8 cellular contexts compared by ENCODE assay signal in genomic region chr6:90175627-90176538, GRCh38.
A peak's percentile ranks its signal among the peaks of the same experiment; 100 is the strongest.
DNase-seq lines count a peak whose midpoint lies in the region; ATAC-seq lines count a peak whose summit lies in the region.

No MANE protein-coding gene starts in this region.

- peak overlapping the region; percentile 2 for H3K27ac Mint-ChIP-seq in activated T-cell treated with anti-CD3 and anti-CD28 coated beads, Interleukin-2, amount 50 U/mL, for 72 hours

- no peaks in the 10 kb centered on the region for H3K36me3 ChIP-seq in HAP-1 (replicated peaks)

- ATAC-seq in GM18870 (IDR thresholded peaks at IDR 0.05; ENCODE audit: unreplicated experiment) (peak; percentile 80), HG03460 (IDR thresholded peaks at IDR 0.05; ENCODE audit: unreplicated experiment) (peak; percentile 71), HG03139 (IDR thresholded peaks at IDR 0.05; ENCODE audit: unreplicated experiment) (no peak)
- ATAC-seq in activated T-cell treated with anti-CD3 and anti-CD28 coated beads, Interleukin-2, amount 50 U/mL, for 72 hours (replicated peaks in 1 of 2): peak; percentile 95 to 97

- H3K36me3 Mint-ChIP-seq in activated T-cell treated with anti-CD3 and anti-CD28 coated beads, Interleukin-2, amount 50 U/mL, for 72 hours (ENCODE audit: insufficient read depth in 2 of 2): peaks cover 3 to 15% of the 10 kb centered on the region in 2 donors

- H3K4me1 Mint-ChIP-seq in activated T-cell treated with anti-CD3 and anti-CD28 coated beads, Interleukin-2, amount 50 U/mL, for 72 hours (ENCODE audit: low read depth): peaks cover 77% of the 10 kb centered on the region

- peak overlapping the region; percentile 60 to 61 for H3K4me3 Mint-ChIP-seq in activated T-cell treated with anti-CD3 and anti-CD28 coated beads, Interleukin-2, amount 50 U/mL, for 72 hours

- in situ Hi-C loops in HAP-1 (cut with MboI; ENCODE audit: low sequenced_read_pairs): no loop called here

- H3K27me3 ChIP-seq in HAP-1 (ENCODE audit: low read depth): peaks cover 9% of the 10 kb centered on the region

- no peaks in the 10 kb centered on the region for H3K9me3 ChIP-seq in HAP-1

- H3K27me3 Mint-ChIP-seq in activated T-cell treated with anti-CD3 and anti-CD28 coated beads, Interleukin-2, amount 50 U/mL, for 72 hours (ENCODE audit: low read depth): no peaks in the 10 kb centered on the region

- H3K4me3 ChIP-seq in HAP-1: no peak overlapping the region

- peaks cover 2 to 4% of the 10 kb centered on the region in 2 donors for H3K9me3 Mint-ChIP-seq in activated T-cell treated with anti-CD3 and anti-CD28 coated beads, Interleukin-2, amount 50 U/mL, for 72 hours

- DNase-seq in activated T-cell treated with anti-CD3 and anti-CD28 coated beads, Interleukin-2, amount 50 U/mL, for 72 hours: peak; percentile 52 to 76
- DNase-seq in stimulated activated CD4-positive, alpha-beta T cell treated with anti-CD3 and anti-CD28 coated beads, Interleukin-12 subunit alpha, Interleukin-12 subunit beta, amount 100 ng/mL, for 24 hours (ENCODE audit: low read depth in 2 of 2): peak; percentile 43 to 62
- DNase-seq in HAP-1 (ENCODE audit: low spot score in 2 of 2) (no peak), DMS53 (lab: John Stamatoyannopoulos, UW) (no peak), DMS114 treated with DMSO at 0.1 percent for 48 hours (lab: John Stamatoyannopoulos, UW; ENCODE audit: unreplicated experiment) (no peak)

- no peaks in the 10 kb centered on the region for H3K4me1 ChIP-seq in HAP-1

Comparison
In these comparisons a context has a peak if more than half of its experiments do, and no peak if none do; other contexts are left out.
1. DNase-seq: peak in activated T-cell treated with anti-CD3 and anti-CD28 coated beads, Interleukin-2, amount 50 U/mL, for 72 hours (2 of 2) and stimulated activated CD4-positive, alpha-beta T cell treated with anti-CD3 and anti-CD28 coated beads, Interleukin-12 subunit alpha, Interleukin-12 subunit beta, amount 100 ng/mL, for 24 hours (2 of 2); none in HAP-1 (0 of 2), DMS53 (single experiment) and DMS114 treated with DMSO at 0.1 percent for 48 hours (single experiment).